ENCODE assay signal across 31 cellular contexts in the genomic region with DNA sequence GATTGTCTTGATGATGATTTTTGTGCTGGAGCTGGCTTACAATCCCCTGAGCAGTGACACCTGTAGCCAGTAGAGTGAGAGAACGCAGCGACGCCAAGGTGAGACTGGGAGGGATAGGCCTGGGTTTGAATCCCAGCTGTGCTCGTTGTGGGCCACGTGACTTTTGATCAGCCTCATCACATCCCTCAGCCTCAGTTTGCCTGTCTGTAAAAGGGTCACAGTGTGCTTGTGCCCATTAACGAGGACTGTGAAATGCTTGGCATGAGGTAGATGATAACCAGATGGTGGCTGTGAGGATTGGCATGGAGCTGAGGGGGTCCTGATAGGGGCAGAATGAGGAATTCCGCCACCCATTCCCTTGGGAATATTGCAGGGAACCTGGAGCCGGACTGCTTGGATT. TPM values are rescaled to one million over a fixed set of nuclear protein-coding genes. Genes with fewer than 3 reads are reported as not detected.
"Had no signal": no experiment of that assay in that cellular context is flagged by ENCODE, and none has a peak within 500 bp of the region (broad histone marks: within the 10 kb centered on the region; RNA-seq: fewer than 3 reads in every experiment).

No MANE protein-coding gene starts in this region.

- DNase-seq: dermis blood vessel endothelial cell; effector memory CD4-positive, alpha-beta T cell; foreskin fibroblast; gastrocnemius medialis; head of caudate nucleus; mucosa of descending colon; naive B cell; nucleus accumbens; sigmoid colon; stimulated activated CD4-positive, alpha-beta T cell treated with anti-CD3 and anti-CD28 coated beads, Interleukin-4, amount 100 ng/mL, for 4 hours; stimulated activated naive B cell treated with anti-CD40 and anti-IgM and Interleukin-4, amounts not matched to agents 10 μg/mL and 1 μg/mL and 100 μg/mL, for 72 hours; transverse colon had no signal

- H3K4me3 ChIP-seq: coronary artery, gastrocnemius medialis, lung, mucosa of descending colon, prostate gland, right atrium auricular region, sigmoid colon, thoracic aorta, transverse colon had no signal

- H3K27me3 ChIP-seq: gastrocnemius medialis, right atrium auricular region, sigmoid colon, transverse colon had no signal

- H3K9me3 Mint-ChIP-seq: central memory CD8-positive, alpha-beta T cell; memory B cell; mesothelial cell of epicardium; nephron; stimulated activated naive B cell treated with anti-CD40 and anti-IgM and Interleukin-4, amounts not matched to agents 10 μg/mL and 1 μg/mL and 100 μg/mL, for 72 hours; stimulated activated naive CD8-positive, alpha-beta T cell treated with anti-CD3 and anti-CD28 coated beads, Interleukin-15, Interleukin-2, amounts not matched to agents 100 ng/mL and 50 ng/mL, for 24 hours had no signal

- H3K4me3 Mint-ChIP-seq: central memory CD8-positive, alpha-beta T cell; memory B cell; mesothelial cell of epicardium; naive B cell; nephron; stimulated activated naive B cell treated with anti-CD40 and anti-IgM and Interleukin-4, amounts not matched to agents 10 μg/mL and 1 μg/mL and 100 μg/mL, for 72 hours; stimulated activated naive CD8-positive, alpha-beta T cell treated with anti-CD3 and anti-CD28 coated beads, Interleukin-15, Interleukin-2, amounts not matched to agents 100 ng/mL and 50 ng/mL, for 24 hours had no signal

- H3K4me1 Mint-ChIP-seq: central memory CD8-positive, alpha-beta T cell; memory B cell; mesothelial cell of epicardium; naive B cell; nephron; stimulated activated naive B cell treated with anti-CD40 and anti-IgM and Interleukin-4, amounts not matched to agents 10 μg/mL and 1 μg/mL and 100 μg/mL, for 72 hours had no signal

- ATAC-seq: esophagus mucosa; gastrocnemius medialis; mucosa of descending colon; stimulated activated naive B cell treated with anti-CD40 and anti-IgM and Interleukin-4, amounts not matched to agents 10 μg/mL and 1 μg/mL and 100 μg/mL, for 72 hours had no signal

- H3K9me3 ChIP-seq: gastrocnemius medialis, mucosa of descending colon, prostate gland, right atrium auricular region, sigmoid colon, thoracic aorta, transverse colon had no signal

- H3K36me3 ChIP-seq: gastrocnemius medialis, prostate gland, right atrium auricular region, sigmoid colon, thoracic aorta, transverse colon had no signal

- H3K36me3 Mint-ChIP-seq: memory B cell; mesothelial cell of epicardium; naive B cell; stimulated activated naive B cell treated with anti-CD40 and anti-IgM and Interleukin-4, amounts not matched to agents 10 μg/mL and 1 μg/mL and 100 μg/mL, for 72 hours had no signal

- H3K4me1 ChIP-seq: prostate gland, sigmoid colon had no signal

- H3K27ac Mint-ChIP-seq: memory B cell; mesothelial cell of epicardium; naive B cell; nephron; stimulated activated naive B cell treated with anti-CD40 and anti-IgM and Interleukin-4, amounts not matched to agents 10 μg/mL and 1 μg/mL and 100 μg/mL, for 72 hours; stimulated activated naive CD8-positive, alpha-beta T cell treated with anti-CD3 and anti-CD28 coated beads, Interleukin-15, Interleukin-2, amounts not matched to agents 100 ng/mL and 50 ng/mL, for 24 hours had no signal

- H3K27me3 Mint-ChIP-seq: central memory CD8-positive, alpha-beta T cell had no signal

- FAIRE-seq: endometrium, keratinocyte had no signal

- H3K27ac ChIP-seq: coronary artery, epithelial cell of prostate, prostate gland, right atrium auricular region, sigmoid colon, thoracic aorta, transverse colon had no signal

RNA-seq across cellular contexts. Expression of a gene that starts 15.6 kb away (rescaled TPM):
- total RNA-seq: dermis blood vessel endothelial cell, esophagus mucosa, gastrocnemius medialis, glomerular endothelial cell, liver, lung, mesothelial cell of epicardium, osteocyte, prostate gland, right atrium auricular region, sigmoid colon, skeletal muscle tissue, thoracic aorta, transverse colon, urinary bladder had no signal
- polyA plus RNA-seq: keratinocyte, liver, lung, sigmoid colon, urinary bladder had no signal
